Comparison of ENCODE assay signal across 8 cellular contexts in the genomic region with DNA sequence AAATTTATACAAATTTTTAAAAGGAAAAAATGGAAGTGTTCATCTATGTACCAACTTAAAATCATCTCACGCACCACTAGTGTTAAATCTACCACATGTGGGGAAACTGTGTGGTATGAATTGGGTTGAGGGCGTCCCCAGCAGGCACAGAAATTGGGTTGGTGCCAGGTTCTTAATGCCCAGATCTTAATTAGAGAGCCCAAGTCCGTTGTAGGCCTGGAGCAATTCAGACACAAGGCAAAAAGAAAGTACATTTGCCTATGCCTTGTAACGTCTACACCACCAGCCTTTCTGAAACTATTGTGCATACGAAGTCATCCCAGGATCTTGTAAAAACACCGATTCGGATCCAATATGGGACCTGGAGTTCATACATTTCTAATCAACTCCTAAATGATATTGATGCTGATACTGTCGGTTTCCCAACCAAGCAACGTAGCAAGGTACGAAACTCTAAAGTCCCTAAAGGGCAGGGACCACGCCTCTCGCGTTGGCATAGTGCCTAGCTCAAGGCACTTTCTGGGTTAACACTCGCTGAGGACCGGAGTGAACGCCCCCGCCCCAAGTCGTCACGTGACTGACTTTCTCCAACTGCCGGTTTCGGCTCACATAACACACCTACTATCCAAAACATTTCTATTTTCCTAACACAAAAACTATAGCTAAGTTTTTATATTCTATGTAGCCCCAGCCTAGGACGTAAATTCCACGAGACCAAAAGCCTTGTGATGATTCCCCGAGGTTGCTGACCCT.
DNase-seq lines count a peak whose midpoint lies in the region; ATAC-seq and TF ChIP-seq lines count a peak whose summit lies in the region.

No MANE protein-coding gene starts in this region.

- H3K9me3 ChIP-seq in mucosa of rectum (ENCODE audit: control insufficient read depth in 2 of 2, low read length in 2 of 2), result no peaks in the 10 kb centered on the region

- H3K9ac ChIP-seq in mucosa of rectum (ENCODE audit: low read depth in 1 of 2, low read length in 2 of 2), result peak overlapping the region; percentile 99

- no peak for TF ChIP-seq CTCF in epithelial cell of esophagus (IDR thresholded peaks at IDR 0.05; ENCODE audit: insufficient read depth, low read depth, low read length, missing control alignments)

- H3K36me3 ChIP-seq in mucosa of rectum (ENCODE audit: control insufficient read depth in 2 of 2, insufficient read depth in 2 of 2, low read length in 2 of 2), result peaks cover 9 to 12% of the 10 kb centered on the region in 2 donors

- H3K4me1 ChIP-seq in mucosa of rectum (ENCODE audit: control insufficient read depth in 2 of 2, insufficient read depth in 2 of 2, low read length in 2 of 2), result peaks cover 13 to 26% of the 10 kb centered on the region in 2 donors

- H3K27ac ChIP-seq in mucosa of rectum (ENCODE audit: low read depth in 2 of 2, low read length in 2 of 2), result peak overlapping the region; percentile 91 to 96

- peak; percentile 34 for ATAC-seq in HG03460 (IDR thresholded peaks at IDR 0.05; ENCODE audit: unreplicated experiment)

- peak overlapping the region; percentile 99 for H3K4me3 ChIP-seq in epithelial cell of esophagus (ENCODE audit: low read length)
- peak overlapping the region; percentile 99 to 100 for H3K4me3 ChIP-seq in mucosa of rectum (ENCODE audit: low read length in 2 of 2)

- DNase-seq in Ammon's horn (ENCODE audit: low spot score) (peak; percentile 78), GM19238 (ENCODE audit: insufficient read length, low spot score) (peak; percentile 13), NOMO-1 treated with DMSO at 0.1 percent for 48 hours (lab: John Stamatoyannopoulos, UW; ENCODE audit: unreplicated experiment) (peak; percentile 74), activated T-cell treated with anti-CD3 and anti-CD28 coated beads for 1 hour (ENCODE audit: low read depth) (peak; percentile 47), epithelial cell of esophagus (ENCODE audit: low read depth) (peak; percentile 79)
- peak; percentile 49 to 53 for DNase-seq in stimulated activated CD8-positive, alpha-beta memory T cell treated with anti-CD3 and anti-CD28 coated beads, Interleukin-7, amount 100 ng/mL, for 1 hour (ENCODE audit: low read depth in 2 of 2)

- H3K27me3 ChIP-seq in mucosa of rectum (ENCODE audit: control insufficient read depth in 2 of 2, insufficient read depth in 2 of 2, low read length in 2 of 2), result no peaks in the 10 kb centered on the region

Comparison
In these comparisons a context has a peak if more than half of its experiments do, and no peak if none do; other contexts are left out.
1. Peak in every context shown above with its lines: DNase-seq, ATAC-seq, H3K4me3 ChIP-seq and H3K27ac ChIP-seq.
2. DNase-seq: peak in every context shown above with its lines; median percentile 79 in epithelial cell of esophagus; 78 in Ammon's horn; 74 in NOMO-1 treated with DMSO at 0.1 percent for 48 hours; 51 in stimulated activated CD8-positive, alpha-beta memory T cell treated with anti-CD3 and anti-CD28 coated beads, Interleukin-7, amount 100 ng/mL, for 1 hour; 47 in activated T-cell treated with anti-CD3 and anti-CD28 coated beads for 1 hour; 13 in GM19238.